Comparison of ENCODE assay signal across 18 cellular contexts in genomic region chr14:104821971-104822608, GRCh38.
"Had no signal": no experiment of that assay in that cellular context is flagged by ENCODE, and none has a peak within 500 bp of the region (broad histone marks: within the 10 kb centered on the region; RNA-seq: fewer than 3 reads in every experiment).

No MANE protein-coding gene starts in this region.

- DNase-seq: activated CD4-positive, alpha-beta T cell treated with anti-CD3 and anti-CD28 coated beads, Interleukin-2, amount 50 U/mL, for 1 hour; activated gamma-delta T cell treated with Interleukin-2 at 50 U/mL for 16 hours; activated T-cell treated with anti-CD3 and anti-CD28 coated beads, Interleukin-2, amount 50 U/mL, for 72 hours; amygdala; foreskin melanocyte; glutamatergic neuron; kidney glomerular epithelial cell; naive thymus-derived CD8-positive, alpha-beta T cell; retina; T-cell; transverse colon had no signal

- H3K27ac ChIP-seq: cardiac muscle cell, suprapubic skin, transverse colon had no signal

- H3K36me3 ChIP-seq: cardiac muscle cell, suprapubic skin, transverse colon had no signal

- H3K4me3 ChIP-seq: cardiac muscle cell, suprapubic skin, transverse colon had no signal

- FAIRE-seq: colon had no signal

- H3K36me3 Mint-ChIP-seq: activated naive CD8-positive, alpha-beta T cell; naive thymus-derived CD8-positive, alpha-beta T cell; T-cell had no signal

- H3K27me3 Mint-ChIP-seq: activated naive CD8-positive, alpha-beta T cell had no signal

- H3K9me3 ChIP-seq: suprapubic skin, transverse colon had no signal

- H3K27ac Mint-ChIP-seq: activated naive CD8-positive, alpha-beta T cell; activated T-cell treated with anti-CD3 and anti-CD28 coated beads, Interleukin-2, amount 50 U/mL, for 72 hours; stimulated activated naive CD8-positive, alpha-beta T cell treated with anti-CD3 and anti-CD28 coated beads, Interleukin-15, Interleukin-2, amounts not matched to agents 100 ng/mL and 50 ng/mL, for 24 hours; T-cell had no signal

- H3K27me3 ChIP-seq: suprapubic skin, transverse colon had no signal

- H3K4me3 Mint-ChIP-seq: activated naive CD8-positive, alpha-beta T cell; activated T-cell treated with anti-CD3 and anti-CD28 coated beads, Interleukin-2, amount 50 U/mL, for 72 hours; stimulated activated naive CD8-positive, alpha-beta T cell treated with anti-CD3 and anti-CD28 coated beads, Interleukin-15, Interleukin-2, amounts not matched to agents 100 ng/mL and 50 ng/mL, for 24 hours; T-cell had no signal

- ATAC-seq: activated CD4-positive, CD25-positive, alpha-beta regulatory T cell treated with anti-CD3 and anti-CD28 coated beads, Interleukin-2, amount 50 U/mL, for 24 hours; activated T-cell treated with anti-CD3 and anti-CD28 coated beads, Interleukin-2, amount 50 U/mL, for 72 hours; naive thymus-derived CD8-positive, alpha-beta T cell; SK-N-SH treated with all-trans-retinoic acid at 6 μM for 48 hours; T-cell had no signal
